Comparison of ENCODE assay signal across 1 cellular context in the genomic region with DNA sequence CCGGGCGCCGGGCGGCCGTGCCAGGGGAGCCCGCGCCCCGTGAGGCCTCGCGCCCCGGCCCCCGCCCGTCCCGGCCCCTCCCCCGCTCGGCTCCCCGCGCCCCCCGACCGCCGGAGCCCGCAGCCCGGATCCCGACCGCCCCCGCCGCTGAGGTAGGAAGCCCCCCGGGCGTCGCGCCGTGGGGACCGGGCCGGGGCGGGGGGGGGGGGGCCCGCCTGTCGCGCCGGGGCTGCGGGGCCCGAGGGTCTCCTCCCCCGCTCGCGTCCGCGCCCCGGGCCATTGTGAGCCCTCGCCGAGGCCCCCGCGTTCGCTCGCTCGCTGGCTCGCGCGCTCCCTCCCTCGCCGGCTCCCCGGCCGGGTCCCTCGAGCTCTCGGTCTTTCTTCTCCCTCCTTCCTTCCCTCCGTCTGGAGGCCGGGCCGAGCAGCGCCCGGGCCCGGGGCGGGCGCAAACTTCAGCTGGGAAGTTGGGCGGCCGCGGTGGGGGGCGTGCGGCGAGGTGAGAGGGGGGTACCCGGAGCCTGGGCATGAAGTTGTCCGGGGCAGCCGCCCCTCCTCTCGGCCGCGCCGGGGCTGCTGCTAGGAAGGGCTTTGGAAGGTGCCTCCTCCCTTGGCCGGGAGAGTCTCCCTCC.
TF ChIP-seq lines count a peak whose summit lies in the region.

No MANE protein-coding gene starts in this region.

TF ChIP-seq in K562, 482 proteins besides CTCF, POLR2A, EP300 and RAD21:
- TF ChIP-seq, protein P1, sequence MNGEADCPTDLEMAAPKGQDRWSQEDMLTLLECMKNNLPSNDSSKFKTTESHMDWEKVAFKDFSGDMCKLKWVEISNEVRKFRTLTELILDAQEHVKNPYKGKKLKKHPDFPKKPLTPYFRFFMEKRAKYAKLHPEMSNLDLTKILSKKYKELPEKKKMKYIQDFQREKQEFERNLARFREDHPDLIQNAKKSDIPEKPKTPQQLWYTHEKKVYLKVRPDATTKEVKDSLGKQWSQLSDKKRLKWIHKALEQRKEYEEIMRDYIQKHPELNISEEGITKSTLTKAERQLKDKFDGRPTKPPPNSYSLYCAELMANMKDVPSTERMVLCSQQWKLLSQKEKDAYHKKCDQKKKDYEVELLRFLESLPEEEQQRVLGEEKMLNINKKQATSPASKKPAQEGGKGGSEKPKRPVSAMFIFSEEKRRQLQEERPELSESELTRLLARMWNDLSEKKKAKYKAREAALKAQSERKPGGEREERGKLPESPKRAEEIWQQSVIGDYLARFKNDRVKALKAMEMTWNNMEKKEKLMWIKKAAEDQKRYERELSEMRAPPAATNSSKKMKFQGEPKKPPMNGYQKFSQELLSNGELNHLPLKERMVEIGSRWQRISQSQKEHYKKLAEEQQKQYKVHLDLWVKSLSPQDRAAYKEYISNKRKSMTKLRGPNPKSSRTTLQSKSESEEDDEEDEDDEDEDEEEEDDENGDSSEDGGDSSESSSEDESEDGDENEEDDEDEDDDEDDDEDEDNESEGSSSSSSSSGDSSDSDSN (IDR thresholded peaks at IDR 0.05; ENCODE audit: borderline replicate concordance in 1 of 2, low read depth in 2 of 2, low read length in 2 of 2): peak; percentile 88 to 90; a peak in 3 of 4 replicates
- no peak for TF ChIP-seq YY1 (IDR thresholded peaks at IDR 0.05; ENCODE audit: borderline replicate concordance in 1 of 3, control insufficient read depth in 1 of 3, extremely low read depth in 1 of 3, insufficient read depth in 3 of 3, insufficient read length in 1 of 3, insufficient replicate concordance in 2 of 3, low read depth in 1 of 3, low read length in 2 of 3)
- TF ChIP-seq RB1 (IDR thresholded peaks at IDR 0.05; ENCODE audit: low read depth): peak; percentile 62; the same call in 1 of the 2 replicates
- no peak for TF ChIP-seq ZZZ3 (IDR thresholded peaks at IDR 0.05)
- TF ChIP-seq RBM25 (IDR thresholded peaks at IDR 0.05; ENCODE audit: low read depth, low read length, severe bottlenecking): no peak
- TF ChIP-seq CBX1 (IDR thresholded peaks at IDR 0.05; ENCODE audit: low read depth): no peak
- TF ChIP-seq BDP1 (IDR thresholded peaks at IDR 0.05; ENCODE audit: insufficient read depth, insufficient read length): no peak
- TF ChIP-seq PCBP1 (IDR thresholded peaks at IDR 0.05; ENCODE audit: low read depth, low read length, poor library complexity, severe bottlenecking): peak; percentile 37
- TF ChIP-seq, protein P2, sequence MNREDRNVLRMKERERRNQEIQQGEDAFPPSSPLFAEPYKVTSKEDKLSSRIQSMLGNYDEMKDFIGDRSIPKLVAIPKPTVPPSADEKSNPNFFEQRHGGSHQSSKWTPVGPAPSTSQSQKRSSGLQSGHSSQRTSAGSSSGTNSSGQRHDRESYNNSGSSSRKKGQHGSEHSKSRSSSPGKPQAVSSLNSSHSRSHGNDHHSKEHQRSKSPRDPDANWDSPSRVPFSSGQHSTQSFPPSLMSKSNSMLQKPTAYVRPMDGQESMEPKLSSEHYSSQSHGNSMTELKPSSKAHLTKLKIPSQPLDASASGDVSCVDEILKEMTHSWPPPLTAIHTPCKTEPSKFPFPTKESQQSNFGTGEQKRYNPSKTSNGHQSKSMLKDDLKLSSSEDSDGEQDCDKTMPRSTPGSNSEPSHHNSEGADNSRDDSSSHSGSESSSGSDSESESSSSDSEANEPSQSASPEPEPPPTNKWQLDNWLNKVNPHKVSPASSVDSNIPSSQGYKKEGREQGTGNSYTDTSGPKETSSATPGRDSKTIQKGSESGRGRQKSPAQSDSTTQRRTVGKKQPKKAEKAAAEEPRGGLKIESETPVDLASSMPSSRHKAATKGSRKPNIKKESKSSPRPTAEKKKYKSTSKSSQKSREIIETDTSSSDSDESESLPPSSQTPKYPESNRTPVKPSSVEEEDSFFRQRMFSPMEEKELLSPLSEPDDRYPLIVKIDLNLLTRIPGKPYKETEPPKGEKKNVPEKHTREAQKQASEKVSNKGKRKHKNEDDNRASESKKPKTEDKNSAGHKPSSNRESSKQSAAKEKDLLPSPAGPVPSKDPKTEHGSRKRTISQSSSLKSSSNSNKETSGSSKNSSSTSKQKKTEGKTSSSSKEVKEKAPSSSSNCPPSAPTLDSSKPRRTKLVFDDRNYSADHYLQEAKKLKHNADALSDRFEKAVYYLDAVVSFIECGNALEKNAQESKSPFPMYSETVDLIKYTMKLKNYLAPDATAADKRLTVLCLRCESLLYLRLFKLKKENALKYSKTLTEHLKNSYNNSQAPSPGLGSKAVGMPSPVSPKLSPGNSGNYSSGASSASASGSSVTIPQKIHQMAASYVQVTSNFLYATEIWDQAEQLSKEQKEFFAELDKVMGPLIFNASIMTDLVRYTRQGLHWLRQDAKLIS (CRISPR knock-in tag; IDR thresholded peaks at IDR 0.05): no peak
- TF ChIP-seq, protein P3, sequence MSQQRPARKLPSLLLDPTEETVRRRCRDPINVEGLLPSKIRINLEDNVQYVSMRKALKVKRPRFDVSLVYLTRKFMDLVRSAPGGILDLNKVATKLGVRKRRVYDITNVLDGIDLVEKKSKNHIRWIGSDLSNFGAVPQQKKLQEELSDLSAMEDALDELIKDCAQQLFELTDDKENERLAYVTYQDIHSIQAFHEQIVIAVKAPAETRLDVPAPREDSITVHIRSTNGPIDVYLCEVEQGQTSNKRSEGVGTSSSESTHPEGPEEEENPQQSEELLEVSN (IDR thresholded peaks at IDR 0.05; ENCODE audit: borderline replicate concordance in 1 of 2, extremely low read depth in 1 of 2, insufficient read depth in 1 of 2, insufficient read length in 1 of 2, low read depth in 1 of 2, low read length in 1 of 2, poor library complexity in 1 of 2, severe bottlenecking in 1 of 2): peak in 1 of 2 experiments; percentile 73
- TF ChIP-seq HNRNPL (IDR thresholded peaks at IDR 0.05; ENCODE audit: low read depth, low read length): 0 out of 2 replicates have a peak, but pooled peaks have one; percentile 3
- 0 out of 2 replicates have a peak, but pooled peaks have one; percentile 25 for TF ChIP-seq ZNF263 (CRISPR knock-in tag; IDR thresholded peaks at IDR 0.05; ENCODE audit: borderline replicate concordance)
- TF ChIP-seq POLR2G (IDR thresholded peaks at IDR 0.05; ENCODE audit: low read depth, low read length): peak; percentile 57; the same call in 1 of the 2 replicates
- no peak for TF ChIP-seq TAL1 (IDR thresholded peaks at IDR 0.05)
- peak; percentile 28; the same call in 1 of the 2 replicates for TF ChIP-seq PHF8 (IDR thresholded peaks at IDR 0.05; ENCODE audit: borderline replicate concordance, low read length)
- no peak for TF ChIP-seq CBX8 (IDR thresholded peaks at IDR 0.05; ENCODE audit: borderline replicate concordance, extremely low read depth, low read depth, low read length, poor library complexity, severe bottlenecking)
- TF ChIP-seq ARHGAP35 (IDR thresholded peaks at IDR 0.05; ENCODE audit: partially characterized antibody): no peak
- TF ChIP-seq SIX5 (IDR thresholded peaks at IDR 0.05; ENCODE audit: borderline replicate concordance in 1 of 2, insufficient read depth in 1 of 2, low read depth in 1 of 2, low read length in 2 of 2): no peak
- TF ChIP-seq NR1H2 (CRISPR knock-in tag; IDR thresholded peaks at IDR 0.05): no peak
- TF ChIP-seq RBFOX2 (IDR thresholded peaks at IDR 0.05; ENCODE audit: low read depth, low read length): peak; percentile 57
- TF ChIP-seq, protein P4, sequence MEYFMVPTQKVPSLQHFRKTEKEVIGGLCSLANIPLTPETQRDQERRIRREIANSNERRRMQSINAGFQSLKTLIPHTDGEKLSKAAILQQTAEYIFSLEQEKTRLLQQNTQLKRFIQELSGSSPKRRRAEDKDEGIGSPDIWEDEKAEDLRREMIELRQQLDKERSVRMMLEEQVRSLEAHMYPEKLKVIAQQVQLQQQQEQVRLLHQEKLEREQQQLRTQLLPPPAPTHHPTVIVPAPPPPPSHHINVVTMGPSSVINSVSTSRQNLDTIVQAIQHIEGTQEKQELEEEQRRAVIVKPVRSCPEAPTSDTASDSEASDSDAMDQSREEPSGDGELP (CRISPR knock-in tag; IDR thresholded peaks at IDR 0.05; ENCODE audit: borderline replicate concordance): peak; percentile 32; the same call in 1 of the 2 replicates
- TF ChIP-seq CCNT2 (IDR thresholded peaks at IDR 0.05; ENCODE audit: borderline replicate concordance, extremely low read depth, insufficient read length, low read depth, low read length): peak; percentile 36
- peak; percentile 23 for TF ChIP-seq FIP1L1 (IDR thresholded peaks at IDR 0.05; ENCODE audit: low read depth, low read length, poor library complexity, severe bottlenecking)
- peak; percentile 78; the same call in 1 of the 2 replicates for TF ChIP-seq ZBTB7A (IDR thresholded peaks at IDR 0.05; ENCODE audit: borderline replicate concordance, control insufficient read depth, low read depth, low read length)
- TF ChIP-seq MIER1 (IDR thresholded peaks at IDR 0.05; ENCODE audit: low read depth): no peak
- TF ChIP-seq HIVEP1 (CRISPR knock-in tag; IDR thresholded peaks at IDR 0.05): no peak
- no peak for TF ChIP-seq PYGO2 (tag; IDR thresholded peaks at IDR 0.05)
- TF ChIP-seq TSC22D4 (tag; IDR thresholded peaks at IDR 0.05): no peak
